ENCODE assay signal across 12 cellular contexts in genomic region chr17:31308935-31309334, GRCh38. TPM values are rescaled to one million over a fixed set of nuclear protein-coding genes. Genes with fewer than 3 reads are reported as not detected.
A peak's percentile ranks its signal among the peaks of the same experiment; 100 is the strongest.
DNase-seq lines count a peak whose midpoint lies in the region; ATAC-seq and TF ChIP-seq lines count a peak whose summit lies in the region.
"Had no signal": no experiment of that assay in that cellular context is flagged by ENCODE, and none has a peak within 500 bp of the region (broad histone marks: within the 10 kb centered on the region; RNA-seq: fewer than 3 reads in every experiment).

No MANE protein-coding gene starts in this region.

- peak overlapping the region; percentile 79 for H3K9ac ChIP-seq in BLaER1

- H3K4me1 ChIP-seq in BLaER1 (peaks cover 52% of the 10 kb centered on the region), muscle layer of duodenum (ENCODE audit: control insufficient read depth in 1 of 2, insufficient read depth in 2 of 2, low read length in 2 of 2) (no peaks in the 10 kb centered on the region), testis (no peaks in the 10 kb centered on the region)
- H3K4me1 ChIP-seq: BE2C had no signal

- no peaks in the 10 kb centered on the region for H4K20me1 ChIP-seq in BLaER1

- peak overlapping the region; percentile 84 to 91 for H3K27ac Mint-ChIP-seq in activated naive CD4-positive, alpha-beta T cell treated with anti-CD3 and anti-CD28 coated beads, Interleukin-2, amount 50 U/mL, for 72 hours
- H3K27ac Mint-ChIP-seq in progenitor cell of endocrine pancreas, result no peak overlapping the region

- TF ChIP-seq CTCF in GM12864 (IDR thresholded peaks at IDR 0.05; ENCODE audit: low read depth, low read length, missing control alignments) (no peak), progenitor cell of endocrine pancreas (IDR thresholded peaks at IDR 0.05; ENCODE audit: unreplicated experiment) (no peak), testis (IDR thresholded peaks at IDR 0.05) (no peak)

- 65 to 85% methylated on average over 1 of the region's 1 CpG for WGBS in testis, 2 donors

- DNase-seq in GM12864 (ENCODE audit: low read depth) (no peak), progenitor cell of endocrine pancreas (ENCODE audit: low spot score, unreplicated experiment) (no peak), testis (no peak), cerebellar cortex (ENCODE audit: low spot score) (no peak)
- no peak for DNase-seq in activated naive CD4-positive, alpha-beta T cell treated with anti-CD3 and anti-CD28 coated beads, Interleukin-2, amount 50 U/mL, for 72 hours (ENCODE audit: low spot score in 2 of 2)
- no peak for DNase-seq in stimulated activated naive CD4-positive, alpha-beta T cell (lab: John Stamatoyannopoulos, UW)
- DNase-seq: activated effector memory CD4-positive, alpha-beta T cell treated with anti-CD3 and anti-CD28 coated beads, Interleukin-2, amount 50 U/mL, for 16 hours; BE2C had no signal

- peaks cover 27% of the 10 kb centered on the region for H3K9me3 ChIP-seq in BLaER1
- H3K9me3 ChIP-seq in muscle layer of duodenum (ENCODE audit: control insufficient read depth in 1 of 2, low read length in 2 of 2), result no peaks in the 10 kb centered on the region
- H3K9me3 ChIP-seq in testis, result no peaks in the 10 kb centered on the region
- H3K9me3 ChIP-seq: BE2C had no signal

- intact Hi-C loops in testis (cut with DNase I; ENCODE audit: low total_unique reads), result no loop called here

- H3K4me2 ChIP-seq in BLaER1, result peak overlapping the region; percentile 86

- TF ChIP-seq POLR2A in testis (IDR thresholded peaks at IDR 0.05), result no peak

- no peaks in the 10 kb centered on the region for H3K27me3 Mint-ChIP-seq in progenitor cell of endocrine pancreas

- ATAC-seq in activated naive CD4-positive, alpha-beta T cell treated with anti-CD3 and anti-CD28 coated beads, Interleukin-2, amount 50 U/mL, for 72 hours, result peak in 1 of 2 donors; percentile 39

- H3K27ac ChIP-seq in BLaER1 (peak overlapping the region; percentile 95), muscle layer of duodenum (ENCODE audit: low read length) (peak overlapping the region; percentile 75), testis (no peak overlapping the region)

- H3K4me1 Mint-ChIP-seq in progenitor cell of endocrine pancreas (ENCODE audit: low read depth), result peaks cover 3% of the 10 kb centered on the region

- peak overlapping the region; percentile 66; the same call in 1 of the 2 replicates for H3K4me3 ChIP-seq in BLaER1
- H3K4me3 ChIP-seq in GM12864 (ENCODE audit: low read depth, low read length), result peak overlapping the region; percentile 14; the same call in 1 of the 2 replicates
- H3K4me3 ChIP-seq in muscle layer of duodenum (ENCODE audit: low read depth in 1 of 2, low read length in 2 of 2), result peak overlapping the region in 1 of 2 donors; percentile 21
- no peak overlapping the region for H3K4me3 ChIP-seq in testis

- H3K27me3 ChIP-seq in BLaER1 (no peaks in the 10 kb centered on the region), muscle layer of duodenum (ENCODE audit: low read depth, low read length) (no peaks in the 10 kb centered on the region), testis (no peaks in the 10 kb centered on the region)
- H3K27me3 ChIP-seq: BE2C had no signal

- peaks cover 44% of the 10 kb centered on the region for H3K36me3 ChIP-seq in BLaER1
- peaks cover 0 to 5% of the 10 kb centered on the region in 2 donors for H3K36me3 ChIP-seq in muscle layer of duodenum (ENCODE audit: control insufficient read depth in 1 of 2, insufficient read depth in 2 of 2, low read length in 2 of 2)
- no peaks in the 10 kb centered on the region for H3K36me3 ChIP-seq in testis (ENCODE audit: low read depth, missing control alignments)
- H3K36me3 ChIP-seq: BE2C had no signal

- H3K36me3 Mint-ChIP-seq in activated naive CD4-positive, alpha-beta T cell treated with anti-CD3 and anti-CD28 coated beads, Interleukin-2, amount 50 U/mL, for 72 hours, result peaks cover 15 to 27% of the 10 kb centered on the region in 2 donors
- H3K36me3 Mint-ChIP-seq in progenitor cell of endocrine pancreas (ENCODE audit: insufficient read depth), result peaks cover 9% of the 10 kb centered on the region

- H3K4me3 Mint-ChIP-seq in progenitor cell of endocrine pancreas (ENCODE audit: low read depth), result no peak overlapping the region

- H3K9me3 Mint-ChIP-seq in activated naive CD4-positive, alpha-beta T cell treated with anti-CD3 and anti-CD28 coated beads, Interleukin-2, amount 50 U/mL, for 72 hours, result peaks cover 4 to 12% of the 10 kb centered on the region in 2 donors
- H3K9me3 Mint-ChIP-seq in progenitor cell of endocrine pancreas (ENCODE audit: low read depth), result peaks cover 4% of the 10 kb centered on the region

RNA-seq across cellular contexts. Expression of gene EVI2B, which starts 4.9 kb away (rescaled TPM):
- total RNA-seq in activated naive CD4-positive, alpha-beta T cell treated with anti-CD3 and anti-CD28 coated beads, Interleukin-2, amount 50 U/mL, for 72 hours, result 10 to 100 TPM in 1 of 2 donors, 1 to 10 TPM in 1; 7.4 to 16.1 TPM
- not detected in 2 replicates for total RNA-seq in progenitor cell of endocrine pancreas
- 1 to 10 TPM; 1.4 to 3.4 TPM for total RNA-seq in testis
- polyA plus RNA-seq in testis (ENCODE audit: insufficient read depth, low read depth, low replicate concordance), result 6.0 TPM
- polyA plus RNA-seq: neural cell had no signal

RNA-seq across cellular contexts. Expression of gene OMG, which starts 11.9 kb away (rescaled TPM):
- total RNA-seq in activated naive CD4-positive, alpha-beta T cell treated with anti-CD3 and anti-CD28 coated beads, Interleukin-2, amount 50 U/mL, for 72 hours, result under 1 TPM in 1 of 2 donors, not detected in 1; 0.12 TPM
- total RNA-seq in progenitor cell of endocrine pancreas, result not detected in 2 replicates
- not detected for total RNA-seq in testis
- polyA plus RNA-seq in testis (ENCODE audit: insufficient read depth, low read depth, low replicate concordance), result 0.95 TPM
- total RNA-seq: skeletal muscle tissue had no signal
- polyA plus RNA-seq: neural cell had no signal

RNA-seq across cellular contexts. Expression of gene EVI2A, which starts 12.5 kb away (rescaled TPM):
- total RNA-seq in activated naive CD4-positive, alpha-beta T cell treated with anti-CD3 and anti-CD28 coated beads, Interleukin-2, amount 50 U/mL, for 72 hours, result 10 to 100 TPM; 16.3 to 22.0 TPM
- total RNA-seq in progenitor cell of endocrine pancreas, result not detected in 2 replicates
- 1 to 10 TPM in 1 of 2 donors, under 1 TPM in 1; 0.16 to 2.2 TPM for total RNA-seq in testis
- polyA plus RNA-seq in testis (ENCODE audit: insufficient read depth, low read depth, low replicate concordance), result 2.8 TPM
- polyA plus RNA-seq: neural cell had no signal

Comparison
In these comparisons a context has a peak if more than half of its experiments do, and no peak if none do; other contexts are left out.
1. H3K27ac ChIP-seq: peak in BLaER1 (single experiment) and muscle layer of duodenum (single experiment); none in testis (0 of 2).
2. H3K4me3 ChIP-seq: peak in BLaER1 (single experiment) and GM12864 (single experiment); none in testis (0 of 2).
3. RNA of gene EVI2A, which starts 12.5 kb away (total RNA-seq): 16.3 to 22.0 TPM in activated naive CD4-positive, alpha-beta T cell treated with anti-CD3 and anti-CD28 coated beads, Interleukin-2, amount 50 U/mL, for 72 hours; 0.16 to 2.2 TPM in testis and not detected in progenitor cell of endocrine pancreas; every median in the first group is over 4 times any median in the second.